35 cellular contexts compared by ENCODE assay signal in the genomic region with DNA sequence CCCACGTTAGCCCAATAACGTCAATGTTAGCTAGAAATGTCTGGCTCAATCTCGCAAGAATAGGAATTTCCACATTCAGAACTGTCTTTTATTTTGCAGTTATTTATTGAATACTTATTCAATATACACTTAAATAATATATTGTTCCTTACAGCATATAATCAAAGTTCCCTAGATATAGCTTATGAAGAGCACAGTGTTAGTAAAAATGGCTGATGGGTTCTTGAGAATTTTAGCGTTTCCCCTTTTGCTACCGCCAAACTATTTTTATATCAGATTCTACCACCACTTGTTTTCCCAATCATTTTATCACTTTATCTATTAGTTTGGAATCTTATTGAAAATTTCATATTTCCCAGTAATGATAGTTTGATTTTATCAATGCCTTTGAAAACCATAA.
"Had no signal": no experiment of that assay in that cellular context is flagged by ENCODE, and none has a peak within 500 bp of the region (broad histone marks: within the 10 kb centered on the region; RNA-seq: fewer than 3 reads in every experiment).

No MANE protein-coding gene starts in this region.

- FAIRE-seq: astrocyte, TTC549 had no signal

- H3K4me3 ChIP-seq: adrenal gland, body of pancreas, breast epithelium had no signal

- H3K9me3 ChIP-seq: adrenal gland, body of pancreas, breast epithelium had no signal

- H3K27me3 ChIP-seq: adrenal gland, body of pancreas, brain microvascular endothelial cell, breast epithelium had no signal

- DNase-seq: activated B cell treated with CpG ODN at 0.5 μM for 24 hours; activated CD4-positive, alpha-beta memory T cell treated with anti-CD3 and anti-CD28 coated beads, Interleukin-2, amount 10 ng/mL, durations not matched to agents 7 days and 5 days; activated CD4-positive, alpha-beta T cell treated with anti-CD3 and anti-CD28 coated beads for 4 hours; activated CD4-positive, alpha-beta T cell treated with anti-CD3 and anti-CD28 coated beads, Interleukin-2, amount 10 ng/mL, durations not matched to agents 24 days and 14 days; activated CD4-positive, alpha-beta T cell treated with anti-CD3 and anti-CD28 coated beads, Interleukin-2, amount 50 U/mL, for 1 hour; activated CD4-positive, alpha-beta T cell treated with anti-CD3 and anti-CD28 coated beads, Interleukin-2, amount 50 U/mL, for 4 hours; activated CD4-positive, CD25-positive, alpha-beta regulatory T cell treated with anti-CD3 and anti-CD28 coated beads, Interleukin-2, amount 50 U/mL, for 72 hours; activated CD8-positive, alpha-beta memory T cell treated with anti-CD3 and anti-CD28 coated beads for 24 hours; activated CD8-positive, alpha-beta memory T cell treated with anti-CD3 and anti-CD28 coated beads, Interleukin-2, amount 10 ng/mL, durations not matched to agents 7 days and 5 days; activated CD8-positive, alpha-beta memory T cell treated with anti-CD3 and anti-CD28 coated beads, Interleukin-2, amount 50 U/mL, for 48 hours; activated CD8-positive, alpha-beta T cell treated with anti-CD3 and anti-CD28 coated beads, Interleukin-2, amount 10 ng/mL, durations not matched to agents 7 days and 5 days; activated effector memory CD4-positive, alpha-beta T cell treated with anti-CD3 and anti-CD28 coated beads, Interleukin-2, amount 50 U/mL, for 16 hours; activated gamma-delta T cell treated with Interleukin-2 at 50 U/mL for 16 hours; activated naive CD4-positive, alpha-beta T cell; activated naive CD4-positive, alpha-beta T cell treated with anti-CD3 and anti-CD28 coated beads for 36 hours; activated naive CD4-positive, alpha-beta T cell treated with anti-CD3 and anti-CD28 coated beads, Interleukin-2, amount 50 U/mL, for 16 hours; activated naive CD8-positive, alpha-beta T cell treated with anti-CD3 and anti-CD28 coated beads for 36 hours; activated T-cell treated with anti-CD3 and anti-CD28 coated beads, Interleukin-2, amount 50 U/mL, for 1 hour; activated T-cell treated with anti-CD3 and anti-CD28 coated beads, Interleukin-2, amount 50 U/mL, for 4 hours; activated T-cell treated with anti-CD3 and anti-CD28 coated beads, Interleukin-2, amount 50 U/mL, for 72 hours; adrenal gland; amniotic stem cell; aorta; body of pancreas; brain microvascular endothelial cell; central memory CD4-positive, alpha-beta T cell; T-helper 1 cell; T-helper 2 cell; T-helper 9 cell had no signal

- ATAC-seq: activated CD8-positive, alpha-beta memory T cell treated with anti-CD3 and anti-CD28 coated beads, Interleukin-2, amount 10 ng/mL, durations not matched to agents 7 days and 5 days; activated CD8-positive, alpha-beta T cell treated with anti-CD3 and anti-CD28 coated beads, Interleukin-2, amount 10 ng/mL, durations not matched to agents 7 days and 5 days; activated naive CD4-positive, alpha-beta T cell treated with anti-CD3 and anti-CD28 coated beads, Interleukin-2, amount 50 U/mL, for 72 hours; activated T-cell treated with anti-CD3 and anti-CD28 coated beads, Interleukin-2, amount 50 U/mL, for 4 hours; activated T-cell treated with anti-CD3 and anti-CD28 coated beads, Interleukin-2, amount 50 U/mL, for 72 hours; activated T-helper 17 cell treated with anti-CD3 and anti-CD28 coated beads, Interleukin-2, amount 50 U/mL, for 72 hours; body of pancreas had no signal

- H3K36me3 ChIP-seq: adrenal gland, breast epithelium had no signal

- H3K27ac ChIP-seq: adrenal gland, body of pancreas, brain microvascular endothelial cell, breast epithelium, VCaP had no signal
